In the genomic region with DNA sequence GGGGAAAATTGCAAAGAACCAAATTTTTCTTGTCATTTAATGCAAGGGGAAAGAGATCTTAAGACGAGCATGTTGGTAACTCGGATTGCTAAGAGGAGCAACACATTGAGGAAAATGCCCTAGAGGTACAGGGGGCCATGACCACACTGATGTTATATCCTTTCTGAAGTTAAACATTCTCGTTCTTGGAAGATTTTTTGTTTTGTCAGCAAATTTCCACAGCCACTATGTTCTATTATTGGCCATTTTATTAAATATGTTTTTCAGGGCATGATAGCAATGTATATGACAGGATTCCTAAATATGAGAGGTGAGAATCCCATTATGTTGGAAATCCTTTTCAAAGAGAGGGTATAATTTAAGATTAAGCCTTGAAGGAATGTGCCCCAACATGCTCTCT, we compare ENCODE assay signal across 1 cellular context.
TF ChIP-seq lines count a peak whose summit lies in the region.

No MANE protein-coding gene starts in this region.

TF ChIP-seq in HepG2, 621 proteins besides CTCF, POLR2A, EP300 and RAD21 (continued from another document):
- TF ChIP-seq, protein P1, sequence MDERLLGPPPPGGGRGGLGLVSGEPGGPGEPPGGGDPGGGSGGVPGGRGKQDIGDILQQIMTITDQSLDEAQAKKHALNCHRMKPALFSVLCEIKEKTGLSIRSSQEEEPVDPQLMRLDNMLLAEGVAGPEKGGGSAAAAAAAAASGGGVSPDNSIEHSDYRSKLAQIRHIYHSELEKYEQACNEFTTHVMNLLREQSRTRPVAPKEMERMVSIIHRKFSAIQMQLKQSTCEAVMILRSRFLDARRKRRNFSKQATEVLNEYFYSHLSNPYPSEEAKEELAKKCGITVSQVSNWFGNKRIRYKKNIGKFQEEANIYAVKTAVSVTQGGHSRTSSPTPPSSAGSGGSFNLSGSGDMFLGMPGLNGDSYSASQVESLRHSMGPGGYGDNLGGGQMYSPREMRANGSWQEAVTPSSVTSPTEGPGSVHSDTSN (CRISPR knock-in tag; IDR thresholded peaks at IDR 0.05): no peak
TF ChIP-seq in HepG2: peak in this region for 2.
